ENCODE assay signal across 1 cellular context in the genomic region with DNA sequence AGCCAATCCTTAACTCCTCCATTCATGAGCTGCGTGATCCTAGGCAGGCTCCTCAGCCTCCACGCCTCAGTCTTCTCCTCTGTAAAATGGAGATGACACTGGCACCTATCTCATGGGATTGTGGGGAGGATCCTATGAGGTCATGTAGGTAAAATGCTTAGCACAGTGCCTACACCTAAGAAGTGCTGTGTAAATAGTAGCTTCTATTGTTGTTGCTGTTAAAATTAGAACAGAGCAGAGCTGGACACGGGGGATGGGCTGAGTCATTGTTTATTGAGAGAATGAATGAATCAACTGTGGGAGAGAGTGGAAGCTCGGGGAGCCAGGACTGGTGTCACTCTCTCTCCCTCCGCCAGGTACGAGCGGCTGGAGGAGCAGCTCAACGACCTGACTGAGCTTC.
TF ChIP-seq lines count a peak whose summit lies in the region.

No MANE protein-coding gene starts in this region.

TF ChIP-seq in K562, 482 proteins besides CTCF, POLR2A, EP300 and RAD21 (continued from another document):
- peak; percentile 56; the same call in 1 of the 2 replicates for TF ChIP-seq BCOR (IDR thresholded peaks at IDR 0.05)
- TF ChIP-seq ZNF347 (CRISPR knock-in tag; IDR thresholded peaks at IDR 0.05; ENCODE audit: low read depth): no peak
- TF ChIP-seq TBP (optimal IDR thresholded peaks at IDR 0.05; ENCODE audit: low read depth, low read length): no peak
- no peak for TF ChIP-seq ZNF121 (CRISPR knock-in tag; conservative IDR thresholded peaks at IDR 0.05)
- no peak for TF ChIP-seq RNF219 (CRISPR knock-in tag; IDR thresholded peaks at IDR 0.05)
- TF ChIP-seq PCBP1 (IDR thresholded peaks at IDR 0.05; ENCODE audit: low read depth, low read length, poor library complexity, severe bottlenecking): no peak
- TF ChIP-seq CHD4 (IDR thresholded peaks at IDR 0.05; ENCODE audit: insufficient read depth, insufficient replicate concordance, low read depth, low read length, poor library complexity, severe bottlenecking): no peak
